Comparison of ENCODE assay signal across 8 cellular contexts in genomic region chr21:14602418-14602987, GRCh38. TPM values are rescaled to one million over a fixed set of nuclear protein-coding genes. Genes with fewer than 3 reads are reported as not detected.
A peak's percentile ranks its signal among the peaks of the same experiment; 100 is the strongest.
DNase-seq lines count a peak whose midpoint lies in the region; ATAC-seq, FAIRE-seq and TF ChIP-seq lines count a peak whose summit lies in the region.

No MANE protein-coding gene starts in this region.

- in situ Hi-C loops in G401 (cut with HindIII; ENCODE audit: low sequenced_read_pairs), result no loop called here

- peak; percentile 41 for FAIRE-seq in islet of Langerhans (lab: Jason Lieb, UNC)

- ATAC-seq in GM18505 (IDR thresholded peaks at IDR 0.05; ENCODE audit: unreplicated experiment) (peak; percentile 74), GM21717 (IDR thresholded peaks at IDR 0.05; ENCODE audit: unreplicated experiment) (peak; percentile 69)

- TF ChIP-seq POLR2A in GM18505 (IDR thresholded peaks at IDR 0.05; ENCODE audit: borderline replicate concordance, extremely low read depth, insufficient read depth, insufficient read length), result no peak

- DNase-seq in MV-4-11 (lab: John Stamatoyannopoulos, UW) (peak; percentile 40), NCI-H1092 (lab: John Stamatoyannopoulos, UW) (no peak), NCI-H748 treated with DMSO at 0.1 percent for 48 hours (lab: John Stamatoyannopoulos, UW) (no peak), kidney tubule cell (ENCODE audit: low spot score) (no peak), G401 (ENCODE audit: low spot score) (no peak)

RNA-seq across cellular contexts. Expression of gene SAMSN1, which starts 56.4 kb away (rescaled TPM):
- total RNA-seq in G401 (2014; rRNA removed; shearing (Covaris generic)), result not detected in 2 replicates
